In genomic region chr17:78707923-78708322, GRCh38 we compare ENCODE assay signal across 12 cellular contexts.
DNase-seq lines count a peak whose midpoint lies in the region; ATAC-seq, FAIRE-seq and TF ChIP-seq lines count a peak whose summit lies in the region.
"Had no signal": no experiment of that assay in that cellular context is flagged by ENCODE, and none has a peak within 500 bp of the region (broad histone marks: within the 10 kb centered on the region; RNA-seq: fewer than 3 reads in every experiment).

No MANE protein-coding gene starts in this region.

- POLR2A ChIA-PET in HepG2 (lab: Yijun Ruan, JAX): interaction anchor here (1.1 kb wide), 1 partner anchor 106 kb away, joined by 3 read pairs; no protein-coding TSS in a partner anchor

- no peak overlapping the region for H2AFZ ChIP-seq in HepG2 (ENCODE audit: low read length)
- no peak overlapping the region for H2AFZ ChIP-seq in keratinocyte (ENCODE audit: control insufficient read depth, low read length)

- no peak overlapping the region for H3K9ac ChIP-seq in HepG2 (ENCODE audit: insufficient read depth, low read depth, low read length)
- H3K9ac ChIP-seq in keratinocyte (ENCODE audit: control insufficient read depth, extremely low read depth, insufficient read depth, low read length): peak overlapping the region; percentile 34

- H3K9me3 ChIP-seq in HepG2 (ENCODE audit: low read length) (no peaks in the 10 kb centered on the region), right lobe of liver (no peaks in the 10 kb centered on the region), RWPE2 (ENCODE audit: severe bottlenecking) (no peaks in the 10 kb centered on the region), keratinocyte (ENCODE audit: control insufficient read depth, low read depth, low read length) (no peaks in the 10 kb centered on the region), esophagus squamous epithelium (no peaks in the 10 kb centered on the region)
- H3K9me3 ChIP-seq: gastroesophageal sphincter had no signal

- no peak overlapping the region for H3K4me3 ChIP-seq in HepG2 (replicated peaks in 1 of 3; ENCODE audit: insufficient read depth in 1 of 3, low read depth in 2 of 3, low read length in 3 of 3)
- no peak overlapping the region for H3K4me3 ChIP-seq in right lobe of liver
- no peak overlapping the region for H3K4me3 ChIP-seq in RWPE2 (ENCODE audit: severe bottlenecking)
- H3K4me3 ChIP-seq in keratinocyte (ENCODE audit: control insufficient read depth in 2 of 3, extremely low read depth in 1 of 3, insufficient read depth in 2 of 3, low read depth in 1 of 3, low read length in 3 of 3): no peak overlapping the region
- H3K4me3 ChIP-seq in esophagus squamous epithelium: no peak overlapping the region
- H3K4me3 ChIP-seq: gastroesophageal sphincter, lung had no signal

- intact Hi-C loops in HepG2 (cut with micrococcal nuclease; ENCODE audit: unreplicated experiment): loop anchor here (1.0 kb wide), 4 partner anchors 78 to 215 kb away; no protein-coding TSS in a partner anchor
- intact Hi-C loops in right lobe of liver (cut with DNase I): loop anchor here in 1 of 2 donors (10.0 kb wide), 1 partner anchor 213 kb away; no protein-coding TSS in a partner anchor
- intact Hi-C loops in esophagus squamous epithelium (cut with DNase I): loop anchor here (10.0 kb wide), 1 partner anchor 203 kb away; no protein-coding TSS in a partner anchor

- peaks cover 10% of the 10 kb centered on the region for H3K4me1 ChIP-seq in HepG2 (ENCODE audit: insufficient read depth, low read length)
- H3K4me1 ChIP-seq in right lobe of liver: peaks cover 0 to 18% (median 3%) of the 10 kb centered on the region in 4 donors
- H3K4me1 ChIP-seq in RWPE2 (ENCODE audit: insufficient read depth, poor library complexity, severe bottlenecking): peaks cover 40% of the 10 kb centered on the region
- H3K4me1 ChIP-seq in keratinocyte (ENCODE audit: control insufficient read depth, extremely low read depth, insufficient read depth, low read length): peaks cover 36% of the 10 kb centered on the region
- peaks cover 4 to 70% (median 8%) of the 10 kb centered on the region in 3 donors for H3K4me1 ChIP-seq in esophagus squamous epithelium

- WGBS in HepG2 (ENCODE audit: low lambda C conversion rate): over 99% methylated on average over 7 of the region's 7 CpGs
- WGBS in right lobe of liver (ENCODE audit: insufficient coverage, low coverage, low lambda C conversion rate, missing lambda C conversion rate): 87% methylated on average over 7 of the region's 7 CpGs
- 81 to 86% methylated on average over 7 of the region's 7 CpGs for whole genome bisulfite sequencing in esophagus squamous epithelium, 2 donors

- no peak for TF ChIP-seq EP300 in HepG2 (IDR thresholded peaks at IDR 0.05; ENCODE audit: low read depth in 2 of 2, low read length in 2 of 2)
- no peak for TF ChIP-seq EP300 in HepG2 (CRISPR knock-in tag; IDR thresholded peaks at IDR 0.05; ENCODE audit: borderline replicate concordance)

- H3K27ac ChIP-seq in HepG2 (ENCODE audit: extremely low read length, insufficient read depth, low read length): no peak overlapping the region
- peak overlapping the region in 1 of 3 donors; percentile 6 for H3K27ac ChIP-seq in right lobe of liver
- peak overlapping the region; percentile 92 for H3K27ac ChIP-seq in RWPE2 (ENCODE audit: poor library complexity, severe bottlenecking)
- peak overlapping the region; percentile 91 for H3K27ac ChIP-seq in keratinocyte (ENCODE audit: control insufficient read depth, insufficient read depth, low read length)
- peak overlapping the region in 2 of 4 donors; percentile 54 to 70 for H3K27ac ChIP-seq in esophagus squamous epithelium
- H3K27ac ChIP-seq: gastroesophageal sphincter had no signal

- no peaks in the 10 kb centered on the region; the same call in 1 of the 2 replicates for H4K20me1 ChIP-seq in HepG2 (ENCODE audit: insufficient read depth, low read length)
- H4K20me1 ChIP-seq in keratinocyte (ENCODE audit: control insufficient read depth, extremely low read depth, insufficient read depth, low read length): no peaks in the 10 kb centered on the region

- TF ChIP-seq RAD21 in HepG2 (CRISPR knock-in tag; IDR thresholded peaks at IDR 0.05): no peak

- ATAC-seq in HepG2: no peak
- ATAC-seq in right lobe of liver: no peak
- ATAC-seq in RWPE2 (ENCODE audit: low read depth): no peak
- no peak for ATAC-seq in HG02623 (IDR thresholded peaks at IDR 0.05; ENCODE audit: unreplicated experiment)
- no peak for ATAC-seq in GM18511 (IDR thresholded peaks at IDR 0.05; ENCODE audit: unreplicated experiment)

- BruUV-seq in HepG2 (replicated peaks; lab: Mats Ljungman, UMichigan): no TSS peak

- in situ Hi-C loops in HepG2 (cut with HindIII; ENCODE audit: extremely low pct_ligation_motif_present, low pct_unique_long_range_greater_than_20kb): loop anchor here (5.0 kb wide), 1 partner anchor 211 kb away; no protein-coding TSS in a partner anchor

- no peak for DNase-seq in HepG2 (ENCODE audit: low spot score)
- no peak for DNase-seq in right lobe of liver
- DNase-seq in RWPE2 (ENCODE audit: low spot score): no peak
- DNase-seq in keratinocyte (ENCODE audit: low read depth, low spot score): no peak
- no peak for DNase-seq in esophagus squamous epithelium (lab: John Stamatoyannopoulos, UW)
- DNase-seq in superior temporal gyrus (ENCODE audit: extremely low spot score): no peak
- DNase-seq: GOT3, NCI-H187 treated with DMSO at 0.1 percent for 48 hours had no signal

- no peaks in the 10 kb centered on the region for H3K9me1 ChIP-seq in keratinocyte (ENCODE audit: control insufficient read depth, extremely low read depth, insufficient read depth, low read length)

- TF ChIP-seq POLR2A in HepG2 (IDR thresholded peaks at IDR 0.05; ENCODE audit: insufficient read depth in 1 of 2, low read depth in 2 of 2, low read length in 2 of 2): no peak
- no peak for TF ChIP-seq POLR2A in right lobe of liver (IDR thresholded peaks at IDR 0.05)
- no peak for TF ChIP-seq POLR2A in esophagus squamous epithelium (IDR thresholded peaks at IDR 0.05)

- peaks cover 14% of the 10 kb centered on the region for H3K79me2 ChIP-seq in HepG2 (ENCODE audit: insufficient read depth, low read length)
- H3K79me2 ChIP-seq in keratinocyte (ENCODE audit: control insufficient read depth, insufficient read depth, low read length): peaks cover 31% of the 10 kb centered on the region

- CTCF ChIA-PET in HepG2 (lab: Yijun Ruan, JAX; ENCODE audit: low intra/inter-chr PET ratio, low total read pairs): interaction anchor here (0.8 to 2.6 kb wide), 3 partner anchors 116 to 212 kb away, joined by 4 to 43 read pairs (median 4); no protein-coding TSS in a partner anchor

- FAIRE-seq in HepG2 (lab: Jason Lieb, UNC) (no peak), keratinocyte (lab: Jason Lieb, UNC) (no peak)

- TF ChIP-seq CTCF in HepG2 (CRISPR knock-in tag; IDR thresholded peaks at IDR 0.05): no peak
- no peak for TF ChIP-seq CTCF in right lobe of liver (IDR thresholded peaks at IDR 0.05)
- TF ChIP-seq CTCF in RWPE2 (IDR thresholded peaks at IDR 0.05; ENCODE audit: poor library complexity, severe bottlenecking): no peak
- no peak for TF ChIP-seq CTCF in keratinocyte (optimal IDR thresholded peaks at IDR 0.05 in 1 of 3, IDR thresholded peaks at IDR 0.05 in 1 of 3, conservative IDR thresholded peaks at IDR 0.05 in 1 of 3; ENCODE audit: extremely low read depth in 1 of 3, insufficient read depth in 2 of 3, low read length in 3 of 3)
- TF ChIP-seq CTCF in esophagus squamous epithelium (IDR thresholded peaks at IDR 0.05): no peak

- dilution Hi-C loops in keratinocyte (cut with MboI; ENCODE audit: extremely low pct_ligation_motif_present, low sequenced_read_pairs): no loop called here

- H3K27me3 ChIP-seq in HepG2 (ENCODE audit: control insufficient read depth in 1 of 2, insufficient read depth in 2 of 2, low read length in 2 of 2) (no peaks in the 10 kb centered on the region), right lobe of liver (no peaks in the 10 kb centered on the region), RWPE2 (ENCODE audit: insufficient read depth, poor library complexity, severe bottlenecking) (no peaks in the 10 kb centered on the region), keratinocyte (ENCODE audit: control insufficient read depth, extremely low read depth, insufficient read depth, low read length) (no peaks in the 10 kb centered on the region), esophagus squamous epithelium (no peaks in the 10 kb centered on the region)
- H3K27me3 ChIP-seq: gastroesophageal sphincter had no signal

- H3K36me3 ChIP-seq in HepG2 (replicated peaks in 1 of 2; ENCODE audit: control insufficient read depth in 1 of 2, insufficient read depth in 2 of 2, low read length in 2 of 2) (peaks cover 3 to 29% of the 10 kb centered on the region in 2 experiments; a peak in 4 of 5 replicates), right lobe of liver (peaks cover 0 to 44% (median 0%) of the 10 kb centered on the region in 4 donors), RWPE2 (ENCODE audit: low read depth) (peaks cover 51% of the 10 kb centered on the region), keratinocyte (ENCODE audit: control insufficient read depth in 2 of 2, extremely low read depth in 1 of 2, insufficient read depth in 2 of 2, low read length in 2 of 2) (peaks cover 9 to 15% of the 10 kb centered on the region in 2 experiments), esophagus squamous epithelium (peaks cover 0 to 51% (median 0%) of the 10 kb centered on the region in 3 donors)

- H3K4me2 ChIP-seq in HepG2 (ENCODE audit: low read depth, low read length) (0 out of 2 replicates have a peak overlapping the region, but pooled peaks have one; percentile 8), keratinocyte (ENCODE audit: control insufficient read depth, extremely low read depth, insufficient read depth, low read depth, low read length) (no peak overlapping the region)

TF ChIP-seq in HepG2, 621 proteins besides CTCF, POLR2A, EP300 and RAD21 (continues in another document):
- TF ChIP-seq FOXJ3 (CRISPR knock-in tag; IDR thresholded peaks at IDR 0.05; ENCODE audit: borderline replicate concordance) (0 out of 2 replicates have a peak, but pooled peaks have one; percentile 20), ZFP90 (CRISPR knock-in tag; IDR thresholded peaks at IDR 0.05; ENCODE audit: borderline replicate concordance) (0 out of 2 replicates have a peak, but pooled peaks have one; percentile 24), MAFK (conservative IDR thresholded peaks at IDR 0.05 in 1 of 2, IDR thresholded peaks at IDR 0.05 in 1 of 2; ENCODE audit: low read length in 2 of 2) (peak; percentile 76 to 87; a peak in 3 of 4 replicates), MAFF (IDR thresholded peaks at IDR 0.05; ENCODE audit: low read depth, low read length) (peak; percentile 78), HOXA5 (CRISPR knock-in tag; IDR thresholded peaks at IDR 0.05) (0 out of 2 replicates have a peak, but pooled peaks have one; percentile 18), GLI4 (CRISPR knock-in tag; IDR thresholded peaks at IDR 0.05; ENCODE audit: borderline replicate concordance) (no peak)
